In the genomic region with DNA sequence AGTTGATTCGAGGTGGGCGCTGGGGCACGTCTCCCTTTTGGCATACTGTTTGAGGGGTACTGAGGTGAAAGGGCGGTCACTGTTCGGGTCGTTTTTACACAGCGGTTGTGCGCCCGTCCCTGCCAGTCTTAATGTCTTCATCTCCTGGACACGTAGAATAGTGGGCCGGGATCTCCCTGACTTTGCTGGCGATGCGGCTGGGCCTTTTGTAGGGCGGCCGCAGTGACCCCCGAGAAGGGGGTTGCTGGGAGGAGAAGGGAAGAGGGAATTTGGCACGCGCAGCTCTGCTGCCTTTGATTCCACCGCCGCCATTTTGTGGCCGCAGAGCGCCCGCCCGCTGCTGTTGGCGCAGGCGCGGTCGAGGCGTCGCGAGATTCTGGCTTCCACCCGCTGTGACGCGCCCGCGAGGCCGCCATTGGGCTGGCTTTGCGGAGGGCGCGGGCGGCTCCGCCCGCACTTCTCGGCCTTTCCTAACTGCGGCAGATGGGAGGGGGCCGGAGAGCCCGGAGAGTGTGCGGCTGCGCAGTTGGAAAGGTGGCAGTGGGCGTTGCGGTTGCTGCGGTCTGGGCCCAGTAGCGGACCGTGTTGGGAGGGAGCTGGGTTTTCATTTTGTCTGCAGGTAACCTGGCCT, we compare ENCODE assay signal across 1 cellular context.
TF ChIP-seq lines count a peak whose summit lies in the region.

No MANE protein-coding gene starts in this region.

TF ChIP-seq in HepG2, 621 proteins besides CTCF, POLR2A, EP300 and RAD21 (continues in another document):
- no peak for TF ChIP-seq PHF5A (CRISPR knock-in tag; IDR thresholded peaks at IDR 0.05; ENCODE audit: low read depth, unreplicated experiment)
- TF ChIP-seq, protein P1, sequence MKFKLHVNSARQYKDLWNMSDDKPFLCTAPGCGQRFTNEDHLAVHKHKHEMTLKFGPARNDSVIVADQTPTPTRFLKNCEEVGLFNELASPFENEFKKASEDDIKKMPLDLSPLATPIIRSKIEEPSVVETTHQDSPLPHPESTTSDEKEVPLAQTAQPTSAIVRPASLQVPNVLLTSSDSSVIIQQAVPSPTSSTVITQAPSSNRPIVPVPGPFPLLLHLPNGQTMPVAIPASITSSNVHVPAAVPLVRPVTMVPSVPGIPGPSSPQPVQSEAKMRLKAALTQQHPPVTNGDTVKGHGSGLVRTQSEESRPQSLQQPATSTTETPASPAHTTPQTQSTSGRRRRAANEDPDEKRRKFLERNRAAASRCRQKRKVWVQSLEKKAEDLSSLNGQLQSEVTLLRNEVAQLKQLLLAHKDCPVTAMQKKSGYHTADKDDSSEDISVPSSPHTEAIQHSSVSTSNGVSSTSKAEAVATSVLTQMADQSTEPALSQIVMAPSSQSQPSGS (CRISPR knock-in tag; IDR thresholded peaks at IDR 0.05): 0 out of 2 replicates have a peak, but pooled peaks have one; percentile 21
- TF ChIP-seq ETV6 (CRISPR knock-in tag; conservative IDR thresholded peaks at IDR 0.05): no peak
- TF ChIP-seq, protein P2, sequence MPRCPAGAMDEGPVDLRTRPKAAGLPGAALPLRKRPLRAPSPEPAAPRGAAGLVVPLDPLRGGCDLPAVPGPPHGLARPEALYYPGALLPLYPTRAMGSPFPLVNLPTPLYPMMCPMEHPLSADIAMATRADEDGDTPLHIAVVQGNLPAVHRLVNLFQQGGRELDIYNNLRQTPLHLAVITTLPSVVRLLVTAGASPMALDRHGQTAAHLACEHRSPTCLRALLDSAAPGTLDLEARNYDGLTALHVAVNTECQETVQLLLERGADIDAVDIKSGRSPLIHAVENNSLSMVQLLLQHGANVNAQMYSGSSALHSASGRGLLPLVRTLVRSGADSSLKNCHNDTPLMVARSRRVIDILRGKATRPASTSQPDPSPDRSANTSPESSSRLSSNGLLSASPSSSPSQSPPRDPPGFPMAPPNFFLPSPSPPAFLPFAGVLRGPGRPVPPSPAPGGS (CRISPR knock-in tag; IDR thresholded peaks at IDR 0.05): 0 out of 2 replicates have a peak, but pooled peaks have one; percentile 11
- TF ChIP-seq, protein P3, sequence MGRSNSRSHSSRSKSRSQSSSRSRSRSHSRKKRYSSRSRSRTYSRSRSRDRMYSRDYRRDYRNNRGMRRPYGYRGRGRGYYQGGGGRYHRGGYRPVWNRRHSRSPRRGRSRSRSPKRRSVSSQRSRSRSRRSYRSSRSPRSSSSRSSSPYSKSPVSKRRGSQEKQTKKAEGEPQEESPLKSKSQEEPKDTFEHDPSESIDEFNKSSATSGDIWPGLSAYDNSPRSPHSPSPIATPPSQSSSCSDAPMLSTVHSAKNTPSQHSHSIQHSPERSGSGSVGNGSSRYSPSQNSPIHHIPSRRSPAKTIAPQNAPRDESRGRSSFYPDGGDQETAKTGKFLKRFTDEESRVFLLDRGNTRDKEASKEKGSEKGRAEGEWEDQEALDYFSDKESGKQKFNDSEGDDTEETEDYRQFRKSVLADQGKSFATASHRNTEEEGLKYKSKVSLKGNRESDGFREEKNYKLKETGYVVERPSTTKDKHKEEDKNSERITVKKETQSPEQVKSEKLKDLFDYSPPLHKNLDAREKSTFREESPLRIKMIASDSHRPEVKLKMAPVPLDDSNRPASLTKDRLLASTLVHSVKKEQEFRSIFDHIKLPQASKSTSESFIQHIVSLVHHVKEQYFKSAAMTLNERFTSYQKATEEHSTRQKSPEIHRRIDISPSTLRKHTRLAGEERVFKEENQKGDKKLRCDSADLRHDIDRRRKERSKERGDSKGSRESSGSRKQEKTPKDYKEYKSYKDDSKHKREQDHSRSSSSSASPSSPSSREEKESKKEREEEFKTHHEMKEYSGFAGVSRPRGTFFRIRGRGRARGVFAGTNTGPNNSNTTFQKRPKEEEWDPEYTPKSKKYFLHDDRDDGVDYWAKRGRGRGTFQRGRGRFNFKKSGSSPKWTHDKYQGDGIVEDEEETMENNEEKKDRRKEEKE (IDR thresholded peaks at IDR 0.05): no peak
- TF ChIP-seq SCMH1 (CRISPR knock-in tag; IDR thresholded peaks at IDR 0.05; ENCODE audit: borderline replicate concordance): no peak
- TF ChIP-seq PLRG1 (conservative IDR thresholded peaks at IDR 0.05): no peak
- TF ChIP-seq GATA4 (IDR thresholded peaks at IDR 0.05; ENCODE audit: borderline replicate concordance, low read depth): no peak
- TF ChIP-seq ZNF138 (CRISPR knock-in tag; IDR thresholded peaks at IDR 0.05; ENCODE audit: low read depth): 0 out of 2 replicates have a peak, but pooled peaks have one; percentile 43
- TF ChIP-seq, protein P4, sequence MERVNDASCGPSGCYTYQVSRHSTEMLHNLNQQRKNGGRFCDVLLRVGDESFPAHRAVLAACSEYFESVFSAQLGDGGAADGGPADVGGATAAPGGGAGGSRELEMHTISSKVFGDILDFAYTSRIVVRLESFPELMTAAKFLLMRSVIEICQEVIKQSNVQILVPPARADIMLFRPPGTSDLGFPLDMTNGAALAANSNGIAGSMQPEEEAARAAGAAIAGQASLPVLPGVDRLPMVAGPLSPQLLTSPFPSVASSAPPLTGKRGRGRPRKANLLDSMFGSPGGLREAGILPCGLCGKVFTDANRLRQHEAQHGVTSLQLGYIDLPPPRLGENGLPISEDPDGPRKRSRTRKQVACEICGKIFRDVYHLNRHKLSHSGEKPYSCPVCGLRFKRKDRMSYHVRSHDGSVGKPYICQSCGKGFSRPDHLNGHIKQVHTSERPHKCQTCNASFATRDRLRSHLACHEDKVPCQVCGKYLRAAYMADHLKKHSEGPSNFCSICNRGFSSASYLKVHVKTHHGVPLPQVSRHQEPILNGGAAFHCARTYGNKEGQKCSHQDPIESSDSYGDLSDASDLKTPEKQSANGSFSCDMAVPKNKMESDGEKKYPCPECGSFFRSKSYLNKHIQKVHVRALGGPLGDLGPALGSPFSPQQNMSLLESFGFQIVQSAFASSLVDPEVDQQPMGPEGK (CRISPR knock-in tag; IDR thresholded peaks at IDR 0.05): peak; percentile 19; the same call in 1 of the 2 replicates
- TF ChIP-seq, protein P5, sequence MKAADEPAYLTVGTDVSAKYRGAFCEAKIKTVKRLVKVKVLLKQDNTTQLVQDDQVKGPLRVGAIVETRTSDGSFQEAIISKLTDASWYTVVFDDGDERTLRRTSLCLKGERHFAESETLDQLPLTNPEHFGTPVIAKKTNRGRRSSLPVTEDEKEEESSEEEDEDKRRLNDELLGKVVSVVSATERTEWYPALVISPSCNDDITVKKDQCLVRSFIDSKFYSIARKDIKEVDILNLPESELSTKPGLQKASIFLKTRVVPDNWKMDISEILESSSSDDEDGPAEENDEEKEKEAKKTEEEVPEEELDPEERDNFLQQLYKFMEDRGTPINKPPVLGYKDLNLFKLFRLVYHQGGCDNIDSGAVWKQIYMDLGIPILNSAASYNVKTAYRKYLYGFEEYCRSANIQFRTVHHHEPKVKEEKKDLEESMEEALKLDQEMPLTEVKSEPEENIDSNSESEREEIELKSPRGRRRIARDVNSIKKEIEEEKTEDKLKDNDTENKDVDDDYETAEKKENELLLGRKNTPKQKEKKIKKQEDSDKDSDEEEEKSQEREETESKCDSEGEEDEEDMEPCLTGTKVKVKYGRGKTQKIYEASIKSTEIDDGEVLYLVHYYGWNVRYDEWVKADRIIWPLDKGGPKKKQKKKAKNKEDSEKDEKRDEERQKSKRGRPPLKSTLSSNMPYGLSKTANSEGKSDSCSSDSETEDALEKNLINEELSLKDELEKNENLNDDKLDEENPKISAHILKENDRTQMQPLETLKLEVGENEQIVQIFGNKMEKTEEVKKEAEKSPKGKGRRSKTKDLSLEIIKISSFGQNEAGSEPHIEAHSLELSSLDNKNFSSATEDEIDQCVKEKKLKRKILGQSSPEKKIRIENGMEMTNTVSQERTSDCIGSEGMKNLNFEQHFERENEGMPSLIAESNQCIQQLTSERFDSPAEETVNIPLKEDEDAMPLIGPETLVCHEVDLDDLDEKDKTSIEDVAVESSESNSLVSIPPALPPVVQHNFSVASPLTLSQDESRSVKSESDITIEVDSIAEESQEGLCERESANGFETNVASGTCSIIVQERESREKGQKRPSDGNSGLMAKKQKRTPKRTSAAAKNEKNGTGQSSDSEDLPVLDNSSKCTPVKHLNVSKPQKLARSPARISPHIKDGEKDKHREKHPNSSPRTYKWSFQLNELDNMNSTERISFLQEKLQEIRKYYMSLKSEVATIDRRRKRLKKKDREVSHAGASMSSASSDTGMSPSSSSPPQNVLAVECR (CRISPR knock-in tag; IDR thresholded peaks at IDR 0.05; ENCODE audit: borderline replicate concordance): 0 out of 2 replicates have a peak, but pooled peaks have one; percentile 8
- TF ChIP-seq, protein P6, sequence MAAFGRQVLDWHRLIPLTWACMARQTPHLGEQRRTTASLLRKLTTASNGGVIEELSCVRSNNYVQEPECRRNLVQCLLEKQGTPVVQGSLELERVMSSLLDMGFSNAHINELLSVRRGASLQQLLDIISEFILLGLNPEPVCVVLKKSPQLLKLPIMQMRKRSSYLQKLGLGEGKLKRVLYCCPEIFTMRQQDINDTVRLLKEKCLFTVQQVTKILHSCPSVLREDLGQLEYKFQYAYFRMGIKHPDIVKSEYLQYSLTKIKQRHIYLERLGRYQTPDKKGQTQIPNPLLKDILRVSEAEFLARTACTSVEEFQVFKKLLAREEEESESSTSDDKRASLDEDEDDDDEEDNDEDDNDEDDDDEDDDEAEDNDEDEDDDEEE (CRISPR knock-in tag; IDR thresholded peaks at IDR 0.05): no peak
- TF ChIP-seq, protein P7, sequence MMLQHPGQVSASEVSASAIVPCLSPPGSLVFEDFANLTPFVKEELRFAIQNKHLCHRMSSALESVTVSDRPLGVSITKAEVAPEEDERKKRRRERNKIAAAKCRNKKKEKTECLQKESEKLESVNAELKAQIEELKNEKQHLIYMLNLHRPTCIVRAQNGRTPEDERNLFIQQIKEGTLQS (CRISPR knock-in tag; IDR thresholded peaks at IDR 0.05): no peak
- TF ChIP-seq TRIM24 (CRISPR knock-in tag; IDR thresholded peaks at IDR 0.05): no peak
- TF ChIP-seq ZNF274 (CRISPR knock-in tag; IDR thresholded peaks at IDR 0.05): peak; percentile 50
- TF ChIP-seq DNMT1 (CRISPR knock-in tag; IDR thresholded peaks at IDR 0.05): no peak
- TF ChIP-seq ZNF446 (CRISPR knock-in tag; IDR thresholded peaks at IDR 0.05): no peak; the same call in 1 of the 2 replicates
- no peak for TF ChIP-seq ZNF180 (CRISPR knock-in tag; IDR thresholded peaks at IDR 0.05; ENCODE audit: borderline replicate concordance, low read depth)
- TF ChIP-seq RFX3 (CRISPR knock-in tag; IDR thresholded peaks at IDR 0.05): no peak
- no peak for TF ChIP-seq ZNF333 (CRISPR knock-in tag; IDR thresholded peaks at IDR 0.05; ENCODE audit: borderline replicate concordance)
- TF ChIP-seq ZNF569 (CRISPR knock-in tag; IDR thresholded peaks at IDR 0.05; ENCODE audit: borderline replicate concordance): no peak
- peak; percentile 16; the same call in 1 of the 2 replicates for TF ChIP-seq KDM2A (CRISPR knock-in tag; IDR thresholded peaks at IDR 0.05; ENCODE audit: borderline replicate concordance, low read depth)
- TF ChIP-seq ZKSCAN1 (IDR thresholded peaks at IDR 0.05; ENCODE audit: low read length): no peak
- TF ChIP-seq, protein P8, sequence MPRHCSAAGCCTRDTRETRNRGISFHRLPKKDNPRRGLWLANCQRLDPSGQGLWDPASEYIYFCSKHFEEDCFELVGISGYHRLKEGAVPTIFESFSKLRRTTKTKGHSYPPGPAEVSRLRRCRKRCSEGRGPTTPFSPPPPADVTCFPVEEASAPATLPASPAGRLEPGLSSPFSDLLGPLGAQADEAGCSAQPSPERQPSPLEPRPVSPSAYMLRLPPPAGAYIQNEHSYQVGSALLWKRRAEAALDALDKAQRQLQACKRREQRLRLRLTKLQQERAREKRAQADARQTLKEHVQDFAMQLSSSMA (CRISPR knock-in tag; IDR thresholded peaks at IDR 0.05): no peak
- peak; percentile 35; the same call in 1 of the 2 replicates for TF ChIP-seq POLR2AphosphoS5 (IDR thresholded peaks at IDR 0.05; ENCODE audit: low read depth, low read length)
- no peak for TF ChIP-seq JUND (CRISPR knock-in tag; IDR thresholded peaks at IDR 0.05)
- peak; percentile 41; the same call in 1 of the 2 replicates for TF ChIP-seq FOXA3 (CRISPR knock-in tag; IDR thresholded peaks at IDR 0.05)
- no peak; the same call in 1 of the 2 replicates for TF ChIP-seq ZNF761 (CRISPR knock-in tag; conservative IDR thresholded peaks at IDR 0.05)
- no peak for TF ChIP-seq ZNF44 (CRISPR knock-in tag; IDR thresholded peaks at IDR 0.05)
- no peak for TF ChIP-seq CEBPG (CRISPR knock-in tag; IDR thresholded peaks at IDR 0.05)
- TF ChIP-seq SALL2 (CRISPR knock-in tag; IDR thresholded peaks at IDR 0.05): no peak
- no peak for TF ChIP-seq RBAK (CRISPR knock-in tag; IDR thresholded peaks at IDR 0.05)
- TF ChIP-seq ZNF33B (CRISPR knock-in tag; IDR thresholded peaks at IDR 0.05): no peak
- TF ChIP-seq, protein P9, sequence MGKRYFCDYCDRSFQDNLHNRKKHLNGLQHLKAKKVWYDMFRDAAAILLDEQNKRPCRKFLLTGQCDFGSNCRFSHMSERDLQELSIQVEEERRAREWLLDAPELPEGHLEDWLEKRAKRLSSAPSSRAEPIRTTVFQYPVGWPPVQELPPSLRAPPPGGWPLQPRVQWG (CRISPR knock-in tag; IDR thresholded peaks at IDR 0.05; ENCODE audit: borderline replicate concordance, low read depth): no peak
- TF ChIP-seq ZFP37 (CRISPR knock-in tag; IDR thresholded peaks at IDR 0.05; ENCODE audit: borderline replicate concordance): no peak
- no peak for TF ChIP-seq SNRNP70 (IDR thresholded peaks at IDR 0.05; ENCODE audit: low read depth, low read length)
- no peak for TF ChIP-seq NONO (IDR thresholded peaks at IDR 0.05)
- peak; percentile 25 for TF ChIP-seq NONO (CRISPR knock-in tag; conservative IDR thresholded peaks at IDR 0.05)
- 0 out of 2 replicates have a peak, but pooled peaks have one; percentile 29 for TF ChIP-seq ZNF547 (CRISPR knock-in tag; IDR thresholded peaks at IDR 0.05)
- TF ChIP-seq FOSL1 (CRISPR knock-in tag; IDR thresholded peaks at IDR 0.05; ENCODE audit: borderline replicate concordance): no peak
- TF ChIP-seq HNRNPH1 (optimal IDR thresholded peaks at IDR 0.05; ENCODE audit: low read depth, low read length): no peak
- 0 out of 2 replicates have a peak, but pooled peaks have one; percentile 9 for TF ChIP-seq ZNF136 (CRISPR knock-in tag; IDR thresholded peaks at IDR 0.05; ENCODE audit: low read depth)
- no peak for TF ChIP-seq ZNF292 (CRISPR knock-in tag; IDR thresholded peaks at IDR 0.05; ENCODE audit: borderline replicate concordance, low read depth)
- no peak; the same call in 1 of the 2 replicates for TF ChIP-seq KMT2B (CRISPR knock-in tag; IDR thresholded peaks at IDR 0.05)
- 0 out of 2 replicates have a peak, but pooled peaks have one; percentile 36 for TF ChIP-seq DNMT3B (CRISPR knock-in tag; conservative IDR thresholded peaks at IDR 0.05)
- no peak for TF ChIP-seq ZNF7 (CRISPR knock-in tag; IDR thresholded peaks at IDR 0.05)
- TF ChIP-seq, protein P10, sequence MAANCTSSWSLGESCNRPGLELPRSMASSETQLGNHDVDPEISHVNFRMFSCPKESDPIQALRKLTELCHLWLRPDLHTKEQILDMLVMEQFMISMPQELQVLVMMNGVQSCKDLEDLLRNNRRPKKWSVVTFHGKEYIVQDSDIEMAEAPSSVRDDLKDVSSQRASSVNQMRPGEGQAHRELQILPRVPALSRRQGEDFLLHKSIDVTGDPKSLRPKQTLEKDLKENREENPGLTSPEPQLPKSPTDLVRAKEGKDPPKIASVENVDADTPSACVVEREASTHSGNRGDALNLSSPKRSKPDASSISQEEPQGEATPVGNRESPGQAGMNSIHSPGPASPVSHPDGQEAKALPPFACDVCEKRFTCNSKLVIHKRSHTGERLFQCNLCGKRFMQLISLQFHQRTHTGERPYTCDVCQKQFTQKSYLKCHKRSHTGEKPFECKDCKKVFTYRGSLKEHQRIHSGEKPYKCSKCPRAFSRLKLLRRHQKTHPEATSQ (CRISPR knock-in tag; IDR thresholded peaks at IDR 0.05; ENCODE audit: borderline replicate concordance): peak; percentile 99
- peak; percentile 32; the same call in 1 of the 2 replicates for TF ChIP-seq ZNF879 (CRISPR knock-in tag; IDR thresholded peaks at IDR 0.05)
